In genomic region chr1:218275823-218276222, GRCh38 we compare ENCODE assay signal across 1 cellular context.
A peak's percentile ranks its signal among the peaks of the same experiment; 100 is the strongest.
TF ChIP-seq lines count a peak whose summit lies in the region.

No MANE protein-coding gene starts in this region.

TF ChIP-seq in K562, 482 proteins besides CTCF, POLR2A, EP300 and RAD21 (continued from another document):
- TF ChIP-seq CUX1 (CRISPR knock-in tag; IDR thresholded peaks at IDR 0.05) (no peak), ZNF644 (tag; IDR thresholded peaks at IDR 0.05; ENCODE audit: low read depth) (no peak), MEIS2 (IDR thresholded peaks at IDR 0.05; ENCODE audit: partially characterized antibody) (peak; percentile 70)
TF ChIP-seq in K562: peak in this region for 11.
